ENCODE assay signal across 19 cellular contexts in the genomic region with DNA sequence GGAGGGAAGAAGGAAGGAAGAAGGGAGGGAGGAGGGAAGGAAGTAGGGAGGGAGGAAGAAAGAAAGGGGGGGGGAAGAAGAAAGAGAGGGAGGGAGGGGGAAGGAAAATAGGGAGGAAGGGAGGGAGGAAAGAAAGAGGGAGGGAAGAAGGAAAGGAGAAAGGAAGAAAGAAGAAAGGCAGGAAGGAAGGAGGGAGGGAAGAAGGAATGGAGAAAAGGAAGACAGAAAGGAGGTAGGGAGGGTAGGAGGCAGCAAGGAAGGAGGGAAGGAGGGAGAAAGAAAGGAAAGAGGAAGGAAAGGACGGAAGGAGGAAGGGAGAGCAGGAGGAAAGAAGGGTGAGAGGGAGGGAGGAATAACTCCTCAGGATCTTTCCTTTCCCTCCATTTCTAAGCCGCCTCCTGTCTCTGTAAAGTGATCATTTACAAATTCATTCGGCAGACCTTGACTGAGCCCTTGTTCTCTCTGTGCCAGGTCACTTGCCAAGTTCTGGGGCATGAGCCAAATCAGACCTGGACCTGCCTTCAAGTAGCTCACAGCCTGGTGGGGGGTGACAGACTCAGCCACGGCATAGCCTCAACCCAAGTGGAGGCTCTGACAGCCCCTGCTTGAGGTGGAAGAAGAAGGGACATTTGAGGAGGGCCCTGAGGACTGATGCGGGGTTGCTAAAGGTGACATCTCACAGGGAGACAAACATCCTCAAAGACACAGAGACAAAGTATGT.
DNase-seq lines count a peak whose midpoint lies in the region; ATAC-seq and TF ChIP-seq lines count a peak whose summit lies in the region.
"Had no signal": no experiment of that assay in that cellular context is flagged by ENCODE, and none has a peak within 500 bp of the region (broad histone marks: within the 10 kb centered on the region; RNA-seq: fewer than 3 reads in every experiment).

No MANE protein-coding gene starts in this region.

- H3K36me3 ChIP-seq in right atrium auricular region (no peaks in the 10 kb centered on the region), Caco-2 (ENCODE audit: control insufficient read depth, insufficient read depth, low read length) (no peaks in the 10 kb centered on the region), body of pancreas (replicated peaks in 1 of 2; ENCODE audit: insufficient read depth in 1 of 2, low read depth in 2 of 2) (no peaks in the 10 kb centered on the region)
- H3K36me3 ChIP-seq: HAP-1, SJCRH30 had no signal

- TF ChIP-seq CTCF in right atrium auricular region (IDR thresholded peaks at IDR 0.05) (no peak), Caco-2 (IDR thresholded peaks at IDR 0.05; ENCODE audit: insufficient read depth in 1 of 2, low read depth in 1 of 2, low read length in 1 of 2, severe bottlenecking in 1 of 2, unreplicated experiment in 1 of 2) (no peak), body of pancreas (IDR thresholded peaks at IDR 0.05) (no peak)

- H3K9me3 Mint-ChIP-seq in dendritic cell treated with granulocyte-macrophage colony-stimulating factor and Interleukin-4, amounts not matched to agents 40 ng/mL and 50 ng/mL, for 4 days: peaks cover 18% of the 10 kb centered on the region
- peaks cover 2% of the 10 kb centered on the region for H3K9me3 Mint-ChIP-seq in Caco-2 (ENCODE audit: unreplicated experiment)

- no TSS peak for BruUV-seq in Caco-2 (replicated peaks; lab: Mats Ljungman, UMichigan)

- H3K27me3 ChIP-seq in right atrium auricular region: no peaks in the 10 kb centered on the region
- no peaks in the 10 kb centered on the region for H3K27me3 ChIP-seq in right cardiac atrium (ENCODE audit: control insufficient read depth, insufficient read depth)
- no peaks in the 10 kb centered on the region for H3K27me3 ChIP-seq in Caco-2 (replicated peaks; ENCODE audit: control insufficient read depth, insufficient read depth, low read length)
- H3K27me3 ChIP-seq in body of pancreas: no peaks in the 10 kb centered on the region

- H3K27ac Mint-ChIP-seq in dendritic cell treated with granulocyte-macrophage colony-stimulating factor and Interleukin-4, amounts not matched to agents 40 ng/mL and 50 ng/mL, for 4 days: peak overlapping the region; percentile 85
- no peak overlapping the region for H3K27ac Mint-ChIP-seq in Caco-2 (ENCODE audit: unreplicated experiment)
- H3K27ac Mint-ChIP-seq: GM23338 had no signal

- POLR2A ChIA-PET in Caco-2 (lab: Charles Lee): no interaction called here

- 74% methylated on average over 5 of the region's 5 CpGs for WGBS in right cardiac atrium
- 57 to 72% methylated on average over 5 of the region's 5 CpGs for WGBS in body of pancreas, 2 donors

- H3K9me3 ChIP-seq in right atrium auricular region (no peaks in the 10 kb centered on the region), right cardiac atrium (ENCODE audit: control insufficient read depth, low read length) (no peaks in the 10 kb centered on the region), Caco-2 (no peaks in the 10 kb centered on the region), body of pancreas (no peaks in the 10 kb centered on the region)
- H3K9me3 ChIP-seq: HAP-1, SJCRH30 had no signal

- peaks cover 29% of the 10 kb centered on the region for H3K4me1 Mint-ChIP-seq in dendritic cell treated with granulocyte-macrophage colony-stimulating factor and Interleukin-4, amounts not matched to agents 40 ng/mL and 50 ng/mL, for 4 days (ENCODE audit: low read depth)
- no peaks in the 10 kb centered on the region for H3K4me1 Mint-ChIP-seq in Caco-2 (ENCODE audit: low read depth, unreplicated experiment)

- H3K27ac ChIP-seq in right atrium auricular region (no peak overlapping the region), right cardiac atrium (ENCODE audit: low read length) (no peak overlapping the region), body of pancreas (no peak overlapping the region)
- H3K27ac ChIP-seq: KMS-11, SJCRH30 had no signal

- DNase-seq in Right ventricle myocardium inferior (ENCODE audit: missing footprints) (no peak), right atrium auricular region (ENCODE audit: low spot score) (no peak), right cardiac atrium (no peak), Caco-2 (no peak), body of pancreas (no peak), NCI-H187 treated with DMSO at 0.1 percent for 48 hours (lab: John Stamatoyannopoulos, UW) (no peak)
- DNase-seq: DMS153, IMR-90, NCI-H1048, NCI-H1694, NCI-H2081, NCI-H226, NCI-H510A, SJCRH30 had no signal

- H3K36me3 Mint-ChIP-seq in dendritic cell treated with granulocyte-macrophage colony-stimulating factor and Interleukin-4, amounts not matched to agents 40 ng/mL and 50 ng/mL, for 4 days (ENCODE audit: low read depth): no peaks in the 10 kb centered on the region
- no peaks in the 10 kb centered on the region for H3K36me3 Mint-ChIP-seq in Caco-2 (ENCODE audit: insufficient read depth, unreplicated experiment)

- CTCF ChIA-PET in Caco-2 (lab: Charles Lee): no interaction called here

- no peak for TF ChIP-seq POLR2A in body of pancreas (IDR thresholded peaks at IDR 0.05)

- H3K4me1 ChIP-seq in right atrium auricular region: no peaks in the 10 kb centered on the region
- no peaks in the 10 kb centered on the region for H3K4me1 ChIP-seq in right cardiac atrium (ENCODE audit: control insufficient read depth, insufficient read depth, low read length)
- no peaks in the 10 kb centered on the region for H3K4me1 ChIP-seq in Caco-2
- H3K4me1 ChIP-seq in body of pancreas: no peaks in the 10 kb centered on the region
- H3K4me1 ChIP-seq: HAP-1 had no signal

- H3K4me3 ChIP-seq in right atrium auricular region (no peak overlapping the region), right cardiac atrium (ENCODE audit: low read length) (no peak overlapping the region), Caco-2 (ENCODE audit: low read depth, low read length) (no peak overlapping the region), body of pancreas (no peak overlapping the region)
- H3K4me3 ChIP-seq: GM23338, HAP-1, SJCRH30 had no signal

- H3K4me3 Mint-ChIP-seq in dendritic cell treated with granulocyte-macrophage colony-stimulating factor and Interleukin-4, amounts not matched to agents 40 ng/mL and 50 ng/mL, for 4 days: no peak overlapping the region
- no peak overlapping the region for H3K4me3 Mint-ChIP-seq in Caco-2 (ENCODE audit: unreplicated experiment)
- H3K4me3 Mint-ChIP-seq: GM23338 had no signal

- H3K27me3 Mint-ChIP-seq in dendritic cell treated with granulocyte-macrophage colony-stimulating factor and Interleukin-4, amounts not matched to agents 40 ng/mL and 50 ng/mL, for 4 days: peaks cover 13% of the 10 kb centered on the region
- H3K27me3 Mint-ChIP-seq in Caco-2 (ENCODE audit: insufficient read depth, unreplicated experiment): peaks cover 5% of the 10 kb centered on the region

- ATAC-seq in Right ventricle myocardium inferior: peak; percentile 77
- peak; percentile 17 to 45 for ATAC-seq in right cardiac atrium
- no peak for ATAC-seq in body of pancreas
- ATAC-seq: GM23338, SK-N-SH treated with all-trans-retinoic acid at 6 μM for 48 hours had no signal

- intact Hi-C loops in Right ventricle myocardium inferior (cut with DNase I) (no loop called here), right cardiac atrium (cut with DNase I) (no loop called here), Caco-2 (cut with micrococcal nuclease; ENCODE audit: unreplicated experiment) (no loop called here), body of pancreas (cut with DNase I) (no loop called here)
- intact Hi-C loops in dendritic cell treated with granulocyte-macrophage colony-stimulating factor and Interleukin-4, amounts not matched to agents 40 ng/mL and 50 ng/mL, for 4 days (cut with micrococcal nuclease): no loop called here
